8 cellular contexts compared by ENCODE assay signal in genomic region chr2:241878007-241878970, GRCh38. TPM values are rescaled to one million over a fixed set of nuclear protein-coding genes. Genes with fewer than 3 reads are reported as not detected.
A peak's percentile ranks its signal among the peaks of the same experiment; 100 is the strongest.
DNase-seq lines count a peak whose midpoint lies in the region; ATAC-seq and TF ChIP-seq lines count a peak whose summit lies in the region.

No MANE protein-coding gene starts in this region.

- no peak for TF ChIP-seq POLR2A in prostate gland (IDR thresholded peaks at IDR 0.05)

- H3K4me3 ChIP-seq in prostate gland, result no peak overlapping the region

- peaks cover 24% of the 10 kb centered on the region for H3K4me1 Mint-ChIP-seq in activated naive CD4-positive, alpha-beta T cell treated with anti-CD3 and anti-CD28 coated beads for 36 hours (ENCODE audit: low read depth)
- H3K4me1 Mint-ChIP-seq in glutamatergic neuron (ENCODE audit: low read depth, unreplicated experiment), result peaks cover 12% of the 10 kb centered on the region

- peak; percentile 67 for TF ChIP-seq CTCF in LNCAP (IDR thresholded peaks at IDR 0.05)
- TF ChIP-seq CTCF in glutamatergic neuron (IDR thresholded peaks at IDR 0.05; ENCODE audit: partially characterized antibody, unreplicated experiment), result peak; percentile 73
- peak; percentile 44 to 71 (median 64) for TF ChIP-seq CTCF in prostate gland (IDR thresholded peaks at IDR 0.05)

- ATAC-seq in GM18909 (IDR thresholded peaks at IDR 0.05; ENCODE audit: poor library complexity, unreplicated experiment) (no peak), HG02571 (IDR thresholded peaks at IDR 0.05; ENCODE audit: unreplicated experiment) (no peak)

- no peaks in the 10 kb centered on the region for H3K27me3 Mint-ChIP-seq in activated naive CD4-positive, alpha-beta T cell treated with anti-CD3 and anti-CD28 coated beads for 36 hours (ENCODE audit: low read depth)
- peaks cover 9% of the 10 kb centered on the region for H3K27me3 Mint-ChIP-seq in glutamatergic neuron (ENCODE audit: unreplicated experiment)

- CTCF ChIA-PET in activated naive CD4-positive, alpha-beta T cell treated with anti-CD3 and anti-CD28 coated beads for 36 hours (lab: Charles Lee), result interaction anchor here (0.7 to 2.8 kb wide), 29 partner anchors 11 to 362 kb away, joined by 3 to 31 read pairs (median 5); partner anchors contain the start of gene ING5

- H3K27me3 ChIP-seq in prostate gland (replicated peaks; ENCODE audit: insufficient read depth), result no peaks in the 10 kb centered on the region

- no peak overlapping the region for H3K27ac Mint-ChIP-seq in activated naive CD4-positive, alpha-beta T cell treated with anti-CD3 and anti-CD28 coated beads for 36 hours
- H3K27ac Mint-ChIP-seq in glutamatergic neuron (ENCODE audit: unreplicated experiment), result no peak overlapping the region

- H3K9me3 Mint-ChIP-seq in activated naive CD4-positive, alpha-beta T cell treated with anti-CD3 and anti-CD28 coated beads for 36 hours, result no peaks in the 10 kb centered on the region
- H3K9me3 Mint-ChIP-seq in glutamatergic neuron (ENCODE audit: unreplicated experiment), result peaks cover 11% of the 10 kb centered on the region

- H3K36me3 ChIP-seq in prostate gland, result no peaks in the 10 kb centered on the region

- intact Hi-C loops in activated naive CD4-positive, alpha-beta T cell treated with anti-CD3 and anti-CD28 coated beads for 36 hours (cut with micrococcal nuclease), result loop anchor here (1.0 to 5.0 kb wide), 3 partner anchors 36 to 213 kb away; no protein-coding TSS in a partner anchor
- intact Hi-C loops in prostate gland (cut with DNase I), result loop anchor here (5.0 kb wide), 1 partner anchor 146 kb away; the partner anchor contains the start of gene D2HGDH

- no peak overlapping the region for H3K4me3 Mint-ChIP-seq in activated naive CD4-positive, alpha-beta T cell treated with anti-CD3 and anti-CD28 coated beads for 36 hours
- no peak overlapping the region for H3K4me3 Mint-ChIP-seq in glutamatergic neuron (ENCODE audit: unreplicated experiment)

- H3K36me3 Mint-ChIP-seq in activated naive CD4-positive, alpha-beta T cell treated with anti-CD3 and anti-CD28 coated beads for 36 hours (ENCODE audit: low read depth), result peaks cover 4% of the 10 kb centered on the region
- H3K36me3 Mint-ChIP-seq in glutamatergic neuron (ENCODE audit: unreplicated experiment), result no peaks in the 10 kb centered on the region

- no peak overlapping the region for H3K27ac ChIP-seq in prostate gland

- no peaks in the 10 kb centered on the region for H3K4me1 ChIP-seq in prostate gland (replicated peaks)

- no peaks in the 10 kb centered on the region for H3K9me3 ChIP-seq in prostate gland

- DNase-seq in DMS114 treated with DMSO at 0.1 percent for 48 hours (lab: John Stamatoyannopoulos, UW; ENCODE audit: unreplicated experiment), result peak; percentile 31
- DNase-seq in SKM-1 (lab: John Stamatoyannopoulos, UW; ENCODE audit: unreplicated experiment), result peak; percentile 24
- peak; percentile 80 for DNase-seq in activated naive CD4-positive, alpha-beta T cell treated with anti-CD3 and anti-CD28 coated beads for 36 hours
- peak; percentile 89 for DNase-seq in glutamatergic neuron
- peak; percentile 69 for DNase-seq in prostate gland (ENCODE audit: low spot score)

- 44% methylated on average over 17 of the region's 26 CpGs for WGBS in prostate gland

RNA-seq across cellular contexts. Expression of gene RTP5, which starts 8.8 kb away (rescaled TPM):
- total RNA-seq in activated naive CD4-positive, alpha-beta T cell treated with anti-CD3 and anti-CD28 coated beads for 36 hours, result not detected
- total RNA-seq in glutamatergic neuron (ENCODE audit: unreplicated experiment), result not detected
- total RNA-seq in prostate gland, result under 1 TPM; 0.14 to 0.28 TPM

RNA-seq across cellular contexts. Expression of gene PDCD1, which starts 19.6 kb away (rescaled TPM):
- 1 to 10 TPM; 6.9 to 8.3 TPM for total RNA-seq in activated naive CD4-positive, alpha-beta T cell treated with anti-CD3 and anti-CD28 coated beads for 36 hours
- total RNA-seq in glutamatergic neuron (ENCODE audit: unreplicated experiment), result not detected
- total RNA-seq in prostate gland, result under 1 TPM; 0.27 to 0.80 TPM

Comparison
In these comparisons a context has a peak if more than half of its experiments do, and no peak if none do; other contexts are left out.
1. DNase-seq: peak in every context shown above with its lines; median percentile 89 in glutamatergic neuron; 80 in activated naive CD4-positive, alpha-beta T cell treated with anti-CD3 and anti-CD28 coated beads for 36 hours; 69 in prostate gland; 31 in DMS114 treated with DMSO at 0.1 percent for 48 hours; 24 in SKM-1.